Comparison of ENCODE assay signal across 8 cellular contexts in the genomic region with DNA sequence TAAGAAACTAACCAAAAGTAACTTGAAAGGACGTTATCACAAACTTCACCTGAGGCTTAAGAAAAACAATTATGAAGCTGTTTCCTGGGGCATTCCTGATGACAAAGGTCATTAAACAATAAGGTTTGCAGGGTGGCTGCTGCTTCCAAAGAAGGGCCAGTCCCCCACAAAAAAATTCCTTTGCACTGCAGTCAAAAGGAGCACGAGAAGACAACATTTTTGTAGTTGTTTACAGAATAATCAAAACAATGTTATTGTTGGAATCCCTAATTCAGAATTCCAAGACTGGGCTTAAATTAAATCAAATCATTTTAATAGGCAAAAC. TPM values are rescaled to one million over a fixed set of nuclear protein-coding genes. Genes with fewer than 3 reads are reported as not detected.
DNase-seq lines count a peak whose midpoint lies in the region; ATAC-seq, FAIRE-seq and TF ChIP-seq lines count a peak whose summit lies in the region.

No MANE protein-coding gene starts in this region.

- intact Hi-C loops in HepG2 (cut with micrococcal nuclease; ENCODE audit: unreplicated experiment) (no loop called here), right lobe of liver (cut with DNase I) (no loop called here)

- DNase-seq in HepG2 (ENCODE audit: low spot score): peak; percentile 45
- no peak for DNase-seq in right lobe of liver
- no peak for DNase-seq in chondrocyte (ENCODE audit: low spot score)
- no peak for DNase-seq in HT-29 (ENCODE audit: low spot score)
- no peak for DNase-seq in mesenteric fat pad (ENCODE audit: low spot score)
- DNase-seq in COLO829 (ENCODE audit: low spot score): no peak
- no peak for DNase-seq in GM13976 (ENCODE audit: low spot score)

- no peaks in the 10 kb centered on the region for H3K27me3 Mint-ChIP-seq in chondrocyte (ENCODE audit: low read depth)

- H3K9me3 ChIP-seq in HepG2 (ENCODE audit: low read length) (no peaks in the 10 kb centered on the region), right lobe of liver (no peaks in the 10 kb centered on the region), muscle layer of colon (ENCODE audit: low read length) (no peaks in the 10 kb centered on the region)

- POLR2A ChIA-PET in HepG2 (lab: Yijun Ruan, JAX): interaction anchor here (1.1 to 1.7 kb wide), 3 partner anchors 8 to 34 kb away, joined by 3 to 12 read pairs (median 4); no protein-coding TSS in a partner anchor

- peak overlapping the region; percentile 87 for H2AFZ ChIP-seq in HepG2 (ENCODE audit: low read length)

- TF ChIP-seq EP300 in HepG2 (IDR thresholded peaks at IDR 0.05; ENCODE audit: low read depth in 2 of 2, low read length in 2 of 2) (no peak), HepG2 (CRISPR knock-in tag; IDR thresholded peaks at IDR 0.05; ENCODE audit: borderline replicate concordance) (no peak)

- no peak for FAIRE-seq in HepG2 (lab: Jason Lieb, UNC)

- TSS peak; percentile 70 for BruUV-seq in HepG2 (replicated peaks; lab: Mats Ljungman, UMichigan)

- H3K27me3 ChIP-seq in HepG2 (ENCODE audit: control insufficient read depth in 1 of 2, insufficient read depth in 2 of 2, low read length in 2 of 2): no peaks in the 10 kb centered on the region; a peak in 1 of 5 replicates
- no peaks in the 10 kb centered on the region for H3K27me3 ChIP-seq in right lobe of liver
- H3K27me3 ChIP-seq in muscle layer of colon (ENCODE audit: control insufficient read depth in 1 of 2, insufficient read depth in 2 of 2, low read length in 2 of 2): no peaks in the 10 kb centered on the region

- TF ChIP-seq CTCF in HepG2 (CRISPR knock-in tag; IDR thresholded peaks at IDR 0.05) (no peak), right lobe of liver (IDR thresholded peaks at IDR 0.05) (no peak), chondrocyte (IDR thresholded peaks at IDR 0.05) (no peak), GM13976 (IDR thresholded peaks at IDR 0.05; ENCODE audit: borderline replicate concordance, control extremely low read depth, extremely low read depth, insufficient read depth, missing control alignments) (no peak)

- H3K36me3 ChIP-seq in HepG2 (replicated peaks in 1 of 2; ENCODE audit: control insufficient read depth in 1 of 2, insufficient read depth in 2 of 2, low read length in 2 of 2) (no peaks in the 10 kb centered on the region), right lobe of liver (no peaks in the 10 kb centered on the region), muscle layer of colon (ENCODE audit: insufficient read depth, low read length) (no peaks in the 10 kb centered on the region)

- H3K36me3 Mint-ChIP-seq in chondrocyte (ENCODE audit: low read depth): no peaks in the 10 kb centered on the region

- no peak for TF ChIP-seq RAD21 in HepG2 (CRISPR knock-in tag; IDR thresholded peaks at IDR 0.05)

- peak overlapping the region; percentile 80 for H3K27ac Mint-ChIP-seq in chondrocyte (ENCODE audit: unreplicated experiment)

- H3K9me3 Mint-ChIP-seq in chondrocyte (ENCODE audit: low read depth): no peaks in the 10 kb centered on the region

- H3K9ac ChIP-seq in HepG2 (ENCODE audit: insufficient read depth, low read depth, low read length): peak overlapping the region; percentile 71
- no peak overlapping the region for H3K9ac ChIP-seq in muscle layer of colon (ENCODE audit: low read length)

- in situ Hi-C loops in HepG2 (cut with HindIII; ENCODE audit: extremely low pct_ligation_motif_present, low pct_unique_long_range_greater_than_20kb) (no loop called here), GM13976 (cut with MboI; ENCODE audit: low sequenced_read_pairs, unreplicated experiment) (no loop called here)

- no peak for TF ChIP-seq POLR2A in HepG2 (IDR thresholded peaks at IDR 0.05; ENCODE audit: insufficient read depth in 1 of 2, low read depth in 2 of 2, low read length in 2 of 2)
- TF ChIP-seq POLR2A in right lobe of liver (IDR thresholded peaks at IDR 0.05): no peak

- no peak; the same call in 2 of the 3 replicates for ATAC-seq in HepG2
- no peak for ATAC-seq in right lobe of liver

- CTCF ChIA-PET in HepG2 (lab: Yijun Ruan, JAX; ENCODE audit: low intra/inter-chr PET ratio, low total read pairs): no interaction called here

- H3K4me3 ChIP-seq in HepG2 (replicated peaks in 1 of 3; ENCODE audit: insufficient read depth in 1 of 3, low read depth in 2 of 3, low read length in 3 of 3): peak overlapping the region; percentile 34 to 62 (median 61); a peak in 5 of 6 replicates
- H3K4me3 ChIP-seq in right lobe of liver: no peak overlapping the region
- H3K4me3 ChIP-seq in muscle layer of colon (ENCODE audit: low read depth in 1 of 2, low read length in 2 of 2): peak overlapping the region in 1 of 2 donors; percentile 12

- H3K4me1 ChIP-seq in HepG2 (ENCODE audit: insufficient read depth, low read length): peaks cover 76% of the 10 kb centered on the region
- H3K4me1 ChIP-seq in right lobe of liver: peaks cover 0 to 46% (median 11%) of the 10 kb centered on the region in 4 donors
- H3K4me1 ChIP-seq in muscle layer of colon (ENCODE audit: insufficient read depth, low read length): peaks cover 17% of the 10 kb centered on the region

- H3K4me2 ChIP-seq in HepG2 (ENCODE audit: low read depth, low read length): peak overlapping the region; percentile 92

- WGBS in HepG2 (ENCODE audit: low lambda C conversion rate): 0% methylated on average over 2 of the region's 2 CpGs
- 31% methylated on average over 2 of the region's 2 CpGs for WGBS in right lobe of liver (ENCODE audit: insufficient coverage, low coverage, low lambda C conversion rate, missing lambda C conversion rate)

- no peak overlapping the region for H3K4me3 Mint-ChIP-seq in chondrocyte (ENCODE audit: unreplicated experiment)

- peaks cover 13% of the 10 kb centered on the region for H3K79me2 ChIP-seq in HepG2 (ENCODE audit: insufficient read depth, low read length)

- H3K4me1 Mint-ChIP-seq in chondrocyte (ENCODE audit: low read depth): peaks cover 18% of the 10 kb centered on the region

- H4K20me1 ChIP-seq in HepG2 (ENCODE audit: insufficient read depth, low read length): no peaks in the 10 kb centered on the region

- H3K27ac ChIP-seq in HepG2 (ENCODE audit: extremely low read length, insufficient read depth, low read length) (peak overlapping the region; percentile 84), right lobe of liver (peak overlapping the region in 1 of 3 donors; percentile 48), muscle layer of colon (ENCODE audit: low read depth, low read length) (peak overlapping the region; percentile 54)

RNA-seq across cellular contexts. Expression of a gene that starts 0.4 kb away (rescaled TPM):
- total RNA-seq in HepG2 (2016; rRNA removed; fragmentation: Illumina TruSeq; extraction: Trizol): 18.1 and 20.2 TPM in 2 replicates
- total RNA-seq in HepG2 (2016; cell fraction: cytosol; rRNA removed; fragmentation: Illumina TruSeq; extraction: Trizol; ENCODE audit: low read depth): 11.3 and 14.3 TPM in 2 replicates
- 17.6 and 24.1 TPM in 2 replicates for total RNA-seq in HepG2 (2016; cell fraction: insoluble cytoplasmic fraction; rRNA removed; fragmentation: Illumina TruSeq; extraction: Trizol)
- 13.5 and 16.9 TPM in 2 replicates for total RNA-seq in HepG2 (2016; cell fraction: membrane; rRNA removed; fragmentation: Illumina TruSeq; extraction: Trizol)
- 21.2 and 23.4 TPM in 2 replicates for total RNA-seq in HepG2 (2016; cell fraction: nucleus; rRNA removed; fragmentation: Illumina TruSeq; extraction: Trizol)
- polyA plus RNA-seq in HepG2 (2011; rRNA removed): 16.1 and 25.0 TPM in 2 replicates
- polyA plus RNA-seq in HepG2 (2011; cell fraction: cytosol; rRNA removed): 10.3 and 14.4 TPM in 2 replicates
- 15.2 and 17.5 TPM in 2 replicates for polyA plus RNA-seq in HepG2 (2011; cell fraction: nucleus; rRNA removed)
- polyA plus RNA-seq in HepG2 (2012): 9.0 and 10.2 TPM in 2 replicates
- polyA plus RNA-seq in HepG2 (2016; cell fraction: cytosol; fragmentation: Illumina TruSeq; extraction: Trizol; ENCODE audit: low read depth): 0.40 and 0.62 TPM in 2 replicates
- 8.0 and 9.7 TPM in 2 replicates for polyA plus RNA-seq in HepG2 (2016; cell fraction: insoluble cytoplasmic fraction; fragmentation: Illumina TruSeq; extraction: Trizol; ENCODE audit: low read depth)
- 1.5 and 2.1 TPM in 2 replicates for polyA plus RNA-seq in HepG2 (2016; cell fraction: membrane; fragmentation: Illumina TruSeq; extraction: Trizol; ENCODE audit: low read depth)
- 18.9 and 21.0 TPM in 2 replicates for polyA plus RNA-seq in HepG2 (2016; cell fraction: nucleus; fragmentation: Illumina TruSeq; extraction: Trizol; ENCODE audit: insufficient read depth, low read depth)
- 35.8 and 39.2 TPM in 2 replicates for polyA minus RNA-seq in HepG2 (2011; rRNA and poly(A)+ RNA removed; ENCODE audit: low replicate concordance)
- polyA minus RNA-seq in HepG2 (2011; cell fraction: cytosol; rRNA and poly(A)+ RNA removed): 9.8 and 12.8 TPM in 2 replicates
- 24.6 and 31.2 TPM in 2 replicates for polyA minus RNA-seq in HepG2 (2011; cell fraction: nucleus; rRNA and poly(A)+ RNA removed)
- 1 to 10 TPM; 1.5 to 5.7 (median 3.6) TPM for total RNA-seq in right lobe of liver
- 5.8 to 11.6 TPM (median 6.5 TPM) in 3 replicates for total RNA-seq in chondrocyte
- 43.7 and 44.6 TPM in 2 replicates for total RNA-seq in HT-29 (2014; rRNA removed; shearing (Covaris generic))
- 16.0 TPM for total RNA-seq in mesenteric fat pad

RNA-seq across cellular contexts. Expression of a gene that starts 49.7 kb away (rescaled TPM):
- total RNA-seq in HepG2 (2016; rRNA removed; fragmentation: Illumina TruSeq; extraction: Trizol) (not detected in 2 replicates), right lobe of liver (1 to 10 TPM in 1 of 6 experiments, under 1 TPM in 1, not detected in 4; 0.74 to 1.1 TPM), chondrocyte (4.2 to 18.4 TPM (median 5.2 TPM) in 3 replicates), mesenteric fat pad (0.58 TPM)
- not detected in 2 replicates for total RNA-seq in HepG2 (2016; cell fraction: cytosol; rRNA removed; fragmentation: Illumina TruSeq; extraction: Trizol; ENCODE audit: low read depth)
- not detected in 2 replicates for total RNA-seq in HepG2 (2016; cell fraction: insoluble cytoplasmic fraction; rRNA removed; fragmentation: Illumina TruSeq; extraction: Trizol)
- not detected in 2 replicates for total RNA-seq in HepG2 (2016; cell fraction: membrane; rRNA removed; fragmentation: Illumina TruSeq; extraction: Trizol)
- not detected in 2 replicates for total RNA-seq in HepG2 (2016; cell fraction: nucleus; rRNA removed; fragmentation: Illumina TruSeq; extraction: Trizol)
- polyA plus RNA-seq in HepG2 (2011; rRNA removed): not detected in 2 replicates
- polyA plus RNA-seq in HepG2 (2011; cell fraction: cytosol; rRNA removed): not detected in 2 replicates
- polyA plus RNA-seq in HepG2 (2011; cell fraction: nucleus; rRNA removed): not detected in 2 replicates
- not detected in 2 replicates for polyA plus RNA-seq in HepG2 (2012)
- polyA plus RNA-seq in HepG2 (2016; cell fraction: cytosol; fragmentation: Illumina TruSeq; extraction: Trizol; ENCODE audit: low read depth): not detected in 2 replicates
- not detected in 2 replicates for polyA plus RNA-seq in HepG2 (2016; cell fraction: insoluble cytoplasmic fraction; fragmentation: Illumina TruSeq; extraction: Trizol; ENCODE audit: low read depth)
- polyA plus RNA-seq in HepG2 (2016; cell fraction: membrane; fragmentation: Illumina TruSeq; extraction: Trizol; ENCODE audit: low read depth): not detected in 2 replicates
- polyA plus RNA-seq in HepG2 (2016; cell fraction: nucleus; fragmentation: Illumina TruSeq; extraction: Trizol; ENCODE audit: insufficient read depth, low read depth): not detected in 2 replicates
- polyA minus RNA-seq in HepG2 (2011; rRNA and poly(A)+ RNA removed; ENCODE audit: low replicate concordance): not detected in 2 replicates
- polyA minus RNA-seq in HepG2 (2011; cell fraction: cytosol; rRNA and poly(A)+ RNA removed): not detected in 2 replicates
- not detected in 2 replicates for polyA minus RNA-seq in HepG2 (2011; cell fraction: nucleus; rRNA and poly(A)+ RNA removed)
- not detected in 2 replicates for total RNA-seq in HT-29 (2014; rRNA removed; shearing (Covaris generic))

Comparison
In these comparisons a context has a peak if more than half of its experiments do, and no peak if none do; other contexts are left out.
1. H3K4me3 ChIP-seq: peak in HepG2 (3 of 3); none in right lobe of liver (0 of 3).